In genomic region chr7:154726368-154726767, GRCh38 we compare ENCODE assay signal across 1 cellular context.
TF ChIP-seq lines count a peak whose summit lies in the region.

No MANE protein-coding gene starts in this region.

TF ChIP-seq in K562, 482 proteins besides CTCF, POLR2A, EP300 and RAD21 (continued from another document and continues in another):
- TF ChIP-seq, protein P1, sequence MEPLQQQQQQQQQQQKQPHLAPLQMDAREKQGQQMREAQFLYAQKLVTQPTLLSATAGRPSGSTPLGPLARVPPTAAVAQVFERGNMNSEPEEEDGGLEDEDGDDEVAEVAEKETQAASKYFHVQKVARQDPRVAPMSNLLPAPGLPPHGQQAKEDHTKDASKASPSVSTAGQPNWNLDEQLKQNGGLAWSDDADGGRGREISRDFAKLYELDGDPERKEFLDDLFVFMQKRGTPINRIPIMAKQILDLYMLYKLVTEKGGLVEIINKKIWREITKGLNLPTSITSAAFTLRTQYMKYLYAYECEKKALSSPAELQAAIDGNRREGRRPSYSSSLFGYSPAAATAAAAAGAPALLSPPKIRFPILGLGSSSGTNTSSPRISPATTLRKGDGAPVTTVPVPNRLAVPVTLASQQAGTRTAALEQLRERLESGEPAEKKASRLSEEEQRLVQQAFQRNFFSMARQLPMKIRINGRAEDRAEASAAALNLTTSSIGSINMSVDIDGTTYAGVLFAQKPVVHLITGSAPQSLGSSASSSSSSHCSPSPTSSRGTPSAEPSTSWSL (CRISPR knock-in tag; IDR thresholded peaks at IDR 0.05; ENCODE audit: borderline replicate concordance) = no peak
- TF ChIP-seq, protein P2, sequence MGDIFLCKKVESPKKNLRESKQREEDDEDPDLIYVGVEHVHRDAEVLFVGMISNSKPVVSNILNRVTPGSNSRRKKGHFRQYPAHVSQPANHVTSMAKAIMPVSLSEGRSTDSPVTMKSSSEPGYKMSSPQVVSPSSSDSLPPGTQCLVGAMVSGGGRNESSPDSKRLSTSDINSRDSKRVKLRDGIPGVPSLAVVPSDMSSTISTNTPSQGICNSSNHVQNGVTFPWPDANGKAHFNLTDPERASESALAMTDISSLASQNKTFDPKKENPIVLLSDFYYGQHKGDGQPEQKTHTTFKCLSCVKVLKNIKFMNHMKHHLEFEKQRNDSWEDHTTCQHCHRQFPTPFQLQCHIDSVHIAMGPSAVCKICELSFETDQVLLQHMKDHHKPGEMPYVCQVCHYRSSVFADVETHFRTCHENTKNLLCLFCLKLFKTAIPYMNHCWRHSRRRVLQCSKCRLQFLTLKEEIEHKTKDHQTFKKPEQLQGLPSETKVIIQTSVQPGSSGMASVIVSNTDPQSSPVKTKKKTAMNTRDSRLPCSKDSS (IDR thresholded peaks at IDR 0.05; ENCODE audit: low read depth, partially characterized antibody) = peak; percentile 45
- TF ChIP-seq FOXJ2 (tag; IDR thresholded peaks at IDR 0.05) = no peak
- TF ChIP-seq POLR2AphosphoS2 (IDR thresholded peaks at IDR 0.05; ENCODE audit: low read length) = no peak
- TF ChIP-seq, protein P3, sequence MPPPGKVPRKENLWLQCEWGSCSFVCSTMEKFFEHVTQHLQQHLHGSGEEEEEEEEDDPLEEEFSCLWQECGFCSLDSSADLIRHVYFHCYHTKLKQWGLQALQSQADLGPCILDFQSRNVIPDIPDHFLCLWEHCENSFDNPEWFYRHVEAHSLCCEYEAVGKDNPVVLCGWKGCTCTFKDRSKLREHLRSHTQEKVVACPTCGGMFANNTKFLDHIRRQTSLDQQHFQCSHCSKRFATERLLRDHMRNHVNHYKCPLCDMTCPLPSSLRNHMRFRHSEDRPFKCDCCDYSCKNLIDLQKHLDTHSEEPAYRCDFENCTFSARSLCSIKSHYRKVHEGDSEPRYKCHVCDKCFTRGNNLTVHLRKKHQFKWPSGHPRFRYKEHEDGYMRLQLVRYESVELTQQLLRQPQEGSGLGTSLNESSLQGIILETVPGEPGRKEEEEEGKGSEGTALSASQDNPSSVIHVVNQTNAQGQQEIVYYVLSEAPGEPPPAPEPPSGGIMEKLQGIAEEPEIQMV (tag; conservative IDR thresholded peaks at IDR 0.05; ENCODE audit: low read depth) = no peak
- TF ChIP-seq, protein P4, sequence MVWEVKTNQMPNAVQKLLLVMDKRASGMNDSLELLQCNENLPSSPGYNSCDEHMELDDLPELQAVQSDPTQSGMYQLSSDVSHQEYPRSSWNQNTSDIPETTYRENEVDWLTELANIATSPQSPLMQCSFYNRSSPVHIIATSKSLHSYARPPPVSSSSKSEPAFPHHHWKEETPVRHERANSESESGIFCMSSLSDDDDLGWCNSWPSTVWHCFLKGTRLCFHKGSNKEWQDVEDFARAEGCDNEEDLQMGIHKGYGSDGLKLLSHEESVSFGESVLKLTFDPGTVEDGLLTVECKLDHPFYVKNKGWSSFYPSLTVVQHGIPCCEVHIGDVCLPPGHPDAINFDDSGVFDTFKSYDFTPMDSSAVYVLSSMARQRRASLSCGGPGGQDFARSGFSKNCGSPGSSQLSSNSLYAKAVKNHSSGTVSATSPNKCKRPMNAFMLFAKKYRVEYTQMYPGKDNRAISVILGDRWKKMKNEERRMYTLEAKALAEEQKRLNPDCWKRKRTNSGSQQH (CRISPR knock-in tag; IDR thresholded peaks at IDR 0.05) = no peak
- TF ChIP-seq DMBX1 (CRISPR knock-in tag; IDR thresholded peaks at IDR 0.05; ENCODE audit: borderline replicate concordance) = no peak
- TF ChIP-seq STAT6 (CRISPR knock-in tag; IDR thresholded peaks at IDR 0.05) = no peak
- no peak for TF ChIP-seq PREB (CRISPR knock-in tag; IDR thresholded peaks at IDR 0.05)
- TF ChIP-seq ZNF384 (IDR thresholded peaks at IDR 0.05; ENCODE audit: low read depth, low read length) = no peak
- no peak for TF ChIP-seq FOXP4 (CRISPR knock-in tag; IDR thresholded peaks at IDR 0.05; ENCODE audit: borderline replicate concordance)
- no peak for TF ChIP-seq NFATC3 (IDR thresholded peaks at IDR 0.05)
- no peak for TF ChIP-seq ESRRA (IDR thresholded peaks at IDR 0.05; ENCODE audit: borderline replicate concordance, low read depth)
- TF ChIP-seq RBM25 (IDR thresholded peaks at IDR 0.05; ENCODE audit: low read depth, low read length, severe bottlenecking) = no peak
- no peak for TF ChIP-seq HNRNPH1 (optimal IDR thresholded peaks at IDR 0.05; ENCODE audit: low read depth, low read length)
- TF ChIP-seq ARID2 (IDR thresholded peaks at IDR 0.05) = no peak
- TF ChIP-seq, protein P5, sequence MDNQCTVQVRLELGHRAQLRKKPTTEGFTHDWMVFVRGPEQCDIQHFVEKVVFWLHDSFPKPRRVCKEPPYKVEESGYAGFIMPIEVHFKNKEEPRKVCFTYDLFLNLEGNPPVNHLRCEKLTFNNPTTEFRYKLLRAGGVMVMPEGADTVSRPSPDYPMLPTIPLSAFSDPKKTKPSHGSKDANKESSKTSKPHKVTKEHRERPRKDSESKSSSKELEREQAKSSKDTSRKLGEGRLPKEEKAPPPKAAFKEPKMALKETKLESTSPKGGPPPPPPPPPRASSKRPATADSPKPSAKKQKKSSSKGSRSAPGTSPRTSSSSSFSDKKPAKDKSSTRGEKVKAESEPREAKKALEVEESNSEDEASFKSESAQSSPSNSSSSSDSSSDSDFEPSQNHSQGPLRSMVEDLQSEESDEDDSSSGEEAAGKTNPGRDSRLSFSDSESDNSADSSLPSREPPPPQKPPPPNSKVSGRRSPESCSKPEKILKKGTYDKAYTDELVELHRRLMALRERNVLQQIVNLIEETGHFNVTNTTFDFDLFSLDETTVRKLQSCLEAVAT (IDR thresholded peaks at IDR 0.05) = no peak
- no peak for TF ChIP-seq MYC (IDR thresholded peaks at IDR 0.05; ENCODE audit: low read depth, low read length)
- no peak for TF ChIP-seq MYC (CRISPR knock-in tag; IDR thresholded peaks at IDR 0.05; ENCODE audit: borderline replicate concordance, low read depth)
- no peak for TF ChIP-seq DDX20 (tag; IDR thresholded peaks at IDR 0.05; ENCODE audit: low read depth)
- no peak for TF ChIP-seq MAFG (tag; conservative IDR thresholded peaks at IDR 0.05)
- TF ChIP-seq TRIM25 (IDR thresholded peaks at IDR 0.05; ENCODE audit: borderline replicate concordance) = no peak
- no peak for TF ChIP-seq ZBTB17 (CRISPR knock-in tag; IDR thresholded peaks at IDR 0.05)
- no peak for TF ChIP-seq ZNF133 (CRISPR knock-in tag; IDR thresholded peaks at IDR 0.05)
- TF ChIP-seq CBX5 (IDR thresholded peaks at IDR 0.05; ENCODE audit: borderline replicate concordance, low read depth) = peak; percentile 87; the same call in 1 of the 2 replicates
- TF ChIP-seq RNF2 (IDR thresholded peaks at IDR 0.05) = no peak
- TF ChIP-seq DIDO1 (tag; IDR thresholded peaks at IDR 0.05; ENCODE audit: low read depth) = no peak
- TF ChIP-seq ASH1L (IDR thresholded peaks at IDR 0.05; ENCODE audit: borderline replicate concordance, low read depth, partially characterized antibody) = no peak
- TF ChIP-seq, protein P6, sequence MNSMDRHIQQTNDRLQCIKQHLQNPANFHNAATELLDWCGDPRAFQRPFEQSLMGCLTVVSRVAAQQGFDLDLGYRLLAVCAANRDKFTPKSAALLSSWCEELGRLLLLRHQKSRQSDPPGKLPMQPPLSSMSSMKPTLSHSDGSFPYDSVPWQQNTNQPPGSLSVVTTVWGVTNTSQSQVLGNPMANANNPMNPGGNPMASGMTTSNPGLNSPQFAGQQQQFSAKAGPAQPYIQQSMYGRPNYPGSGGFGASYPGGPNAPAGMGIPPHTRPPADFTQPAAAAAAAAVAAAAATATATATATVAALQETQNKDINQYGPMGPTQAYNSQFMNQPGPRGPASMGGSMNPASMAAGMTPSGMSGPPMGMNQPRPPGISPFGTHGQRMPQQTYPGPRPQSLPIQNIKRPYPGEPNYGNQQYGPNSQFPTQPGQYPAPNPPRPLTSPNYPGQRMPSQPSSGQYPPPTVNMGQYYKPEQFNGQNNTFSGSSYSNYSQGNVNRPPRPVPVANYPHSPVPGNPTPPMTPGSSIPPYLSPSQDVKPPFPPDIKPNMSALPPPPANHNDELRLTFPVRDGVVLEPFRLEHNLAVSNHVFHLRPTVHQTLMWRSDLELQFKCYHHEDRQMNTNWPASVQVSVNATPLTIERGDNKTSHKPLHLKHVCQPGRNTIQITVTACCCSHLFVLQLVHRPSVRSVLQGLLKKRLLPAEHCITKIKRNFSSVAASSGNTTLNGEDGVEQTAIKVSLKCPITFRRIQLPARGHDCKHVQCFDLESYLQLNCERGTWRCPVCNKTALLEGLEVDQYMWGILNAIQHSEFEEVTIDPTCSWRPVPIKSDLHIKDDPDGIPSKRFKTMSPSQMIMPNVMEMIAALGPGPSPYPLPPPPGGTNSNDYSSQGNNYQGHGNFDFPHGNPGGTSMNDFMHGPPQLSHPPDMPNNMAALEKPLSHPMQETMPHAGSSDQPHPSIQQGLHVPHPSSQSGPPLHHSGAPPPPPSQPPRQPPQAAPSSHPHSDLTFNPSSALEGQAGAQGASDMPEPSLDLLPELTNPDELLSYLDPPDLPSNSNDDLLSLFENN (IDR thresholded peaks at IDR 0.05; ENCODE audit: low read depth in 2 of 2, low read length in 2 of 2) = no peak
- TF ChIP-seq ZKSCAN8 (CRISPR knock-in tag; IDR thresholded peaks at IDR 0.05) = no peak
- peak in 1 of 2 experiments; percentile 80; a peak in 2 of 3 replicates for TF ChIP-seq CBX3 (IDR thresholded peaks at IDR 0.05; ENCODE audit: borderline replicate concordance in 1 of 2, low read length in 2 of 2)
- TF ChIP-seq ZNF785 (CRISPR knock-in tag; IDR thresholded peaks at IDR 0.05) = no peak
- no peak for TF ChIP-seq SIN3A (IDR thresholded peaks at IDR 0.05; ENCODE audit: borderline replicate concordance in 2 of 2, control insufficient read depth in 1 of 2, low read depth in 2 of 2, low read length in 2 of 2)
- no peak for TF ChIP-seq CREB3L1 (IDR thresholded peaks at IDR 0.05; ENCODE audit: borderline replicate concordance, low read depth)
- 0 out of 2 replicates have a peak, but pooled peaks have one; percentile 22 for TF ChIP-seq CBX1 (IDR thresholded peaks at IDR 0.05; ENCODE audit: low read depth)
- no peak for TF ChIP-seq GABPA (tag; conservative IDR thresholded peaks at IDR 0.05; ENCODE audit: low read depth)
- no peak for TF ChIP-seq FIP1L1 (IDR thresholded peaks at IDR 0.05; ENCODE audit: low read depth, low read length, poor library complexity, severe bottlenecking)
- TF ChIP-seq RBM39 (optimal IDR thresholded peaks at IDR 0.05; ENCODE audit: low read depth, low read length) = no peak
